Comparison of ENCODE assay signal across 8 cellular contexts in genomic region chr15:74620636-74621545, GRCh38. TPM values are rescaled to one million over a fixed set of nuclear protein-coding genes. Genes with fewer than 3 reads are reported as not detected.
DNase-seq lines count a peak whose midpoint lies in the region; ATAC-seq and TF ChIP-seq lines count a peak whose summit lies in the region.

No MANE protein-coding gene starts in this region.

- H3K27ac ChIP-seq in right atrium auricular region (no peak overlapping the region), SU-DHL-6 (ENCODE audit: low read depth, low read length) (no peak overlapping the region), heart right ventricle (peak overlapping the region in 1 of 10 donors; percentile 0)

- in situ Hi-C loops in KBM-7 (cut with MboI; ENCODE audit: low pct_unique_long_range_greater_than_20kb, low sequenced_read_pairs): loop anchor here (10.0 kb wide), 1 partner anchor 236 kb away; no protein-coding TSS in a partner anchor

- no peaks in the 10 kb centered on the region for H3K9me3 ChIP-seq in right atrium auricular region
- H3K9me3 ChIP-seq in SU-DHL-6 (ENCODE audit: insufficient read depth, low read length): no peaks in the 10 kb centered on the region
- no peaks in the 10 kb centered on the region for H3K9me3 ChIP-seq in heart right ventricle

- no peaks in the 10 kb centered on the region for H3F3A ChIP-seq in SU-DHL-6 (ENCODE audit: insufficient read depth)

- DNase-seq in Right ventricle myocardium inferior (ENCODE audit: missing footprints) (peak; percentile 82), right atrium auricular region (ENCODE audit: low spot score) (no peak), KBM-7 (peak; percentile 93), heart right ventricle (peak; percentile 52 to 61), retina (peak; percentile 47)
- DNase-seq in activated naive CD8-positive, alpha-beta T cell treated with anti-CD3 and anti-CD28 coated beads for 36 hours: peak; percentile 76

- H3K9ac ChIP-seq in SU-DHL-6 (ENCODE audit: low read length): no peak overlapping the region

- peaks cover 37% of the 10 kb centered on the region for H3K36me3 Mint-ChIP-seq in activated naive CD8-positive, alpha-beta T cell treated with anti-CD3 and anti-CD28 coated beads for 36 hours

- no peak overlapping the region for H3K4me2 ChIP-seq in SU-DHL-6 (ENCODE audit: low read depth, low read length, poor library complexity, severe bottlenecking)

- H3K27me3 ChIP-seq in right atrium auricular region (no peaks in the 10 kb centered on the region), SU-DHL-6 (ENCODE audit: low read length) (no peaks in the 10 kb centered on the region), heart right ventricle (no peaks in the 10 kb centered on the region)

- H3K27ac Mint-ChIP-seq in activated naive CD8-positive, alpha-beta T cell treated with anti-CD3 and anti-CD28 coated beads for 36 hours: peak overlapping the region; percentile 80

- intact Hi-C loops in Right ventricle myocardium inferior (cut with DNase I): no loop called here
- intact Hi-C loops in heart right ventricle (cut with DNase I): loop anchor here in 1 of 10 donors (5.0 kb wide), 1 partner anchor 249 kb away; no protein-coding TSS in a partner anchor

- H2AFZ ChIP-seq in SU-DHL-6 (ENCODE audit: low read depth, low read length, severe bottlenecking): no peak overlapping the region

- H3K9me3 Mint-ChIP-seq in activated naive CD8-positive, alpha-beta T cell treated with anti-CD3 and anti-CD28 coated beads for 36 hours: no peaks in the 10 kb centered on the region

- H3K4me1 Mint-ChIP-seq in activated naive CD8-positive, alpha-beta T cell treated with anti-CD3 and anti-CD28 coated beads for 36 hours: peaks cover 51% of the 10 kb centered on the region

- H3K27me3 Mint-ChIP-seq in activated naive CD8-positive, alpha-beta T cell treated with anti-CD3 and anti-CD28 coated beads for 36 hours: no peaks in the 10 kb centered on the region

- H3K9me2 ChIP-seq in SU-DHL-6 (replicated peaks; ENCODE audit: insufficient read depth, low read length): no peaks in the 10 kb centered on the region

- peaks cover 45% of the 10 kb centered on the region for H3K79me2 ChIP-seq in SU-DHL-6 (ENCODE audit: insufficient read depth, low read length)

- peaks cover 18% of the 10 kb centered on the region; the same call in 1 of the 2 replicates for H4K20me1 ChIP-seq in SU-DHL-6 (ENCODE audit: low read depth, low read length)

- ATAC-seq in Right ventricle myocardium inferior: peak; percentile 51
- ATAC-seq in heart right ventricle: peak; percentile 26 to 52 (median 47)
- ATAC-seq in GM21737 (IDR thresholded peaks at IDR 0.05; ENCODE audit: unreplicated experiment): no peak

- H3K36me3 ChIP-seq in right atrium auricular region (peaks cover 71% of the 10 kb centered on the region), SU-DHL-6 (ENCODE audit: low read length) (peaks cover 7% of the 10 kb centered on the region), heart right ventricle (peaks cover 12 to 74% (median 59%) of the 10 kb centered on the region in 9 donors)

- WGBS in heart right ventricle, 2 donors: 53 to 54% methylated on average over 23 of the region's 23 CpGs

- no peak overlapping the region for H3K4me3 Mint-ChIP-seq in activated naive CD8-positive, alpha-beta T cell treated with anti-CD3 and anti-CD28 coated beads for 36 hours

- H3K4me3 ChIP-seq in right atrium auricular region (no peak overlapping the region), SU-DHL-6 (ENCODE audit: insufficient read depth, low read length, poor library complexity, severe bottlenecking) (no peak overlapping the region), heart right ventricle (no peak overlapping the region)

- H3K4me1 ChIP-seq in right atrium auricular region (peaks cover 0 to 51% of the 10 kb centered on the region in 2 donors), heart right ventricle (peaks cover 14 to 57% (median 45%) of the 10 kb centered on the region in 9 donors)

- TF ChIP-seq CTCF in right atrium auricular region (IDR thresholded peaks at IDR 0.05) (peak in 1 of 2 donors; percentile 75), SU-DHL-6 (IDR thresholded peaks at IDR 0.05; ENCODE audit: insufficient read depth, low read length, poor library complexity, severe bottlenecking) (peak; percentile 99), heart right ventricle (IDR thresholded peaks at IDR 0.05) (peak; percentile 41 to 89 (median 74))

RNA-seq across cellular contexts. Expression of gene CLK3, which starts 5.3 kb away (rescaled TPM):
- 47.3 TPM for total RNA-seq in Right ventricle myocardium inferior
- 10 to 100 TPM; 52.8 to 59.2 TPM for total RNA-seq in right atrium auricular region
- 100 to 1,000 TPM; 102 to 103 TPM for total RNA-seq in activated naive CD8-positive, alpha-beta T cell treated with anti-CD3 and anti-CD28 coated beads for 36 hours
- total RNA-seq in heart right ventricle: 10 to 100 TPM; 40.2 to 52.1 (median 45.2) TPM
- polyA plus RNA-seq in heart right ventricle: 10 to 100 TPM; 27.7 to 73.6 TPM
